In the genomic region with DNA sequence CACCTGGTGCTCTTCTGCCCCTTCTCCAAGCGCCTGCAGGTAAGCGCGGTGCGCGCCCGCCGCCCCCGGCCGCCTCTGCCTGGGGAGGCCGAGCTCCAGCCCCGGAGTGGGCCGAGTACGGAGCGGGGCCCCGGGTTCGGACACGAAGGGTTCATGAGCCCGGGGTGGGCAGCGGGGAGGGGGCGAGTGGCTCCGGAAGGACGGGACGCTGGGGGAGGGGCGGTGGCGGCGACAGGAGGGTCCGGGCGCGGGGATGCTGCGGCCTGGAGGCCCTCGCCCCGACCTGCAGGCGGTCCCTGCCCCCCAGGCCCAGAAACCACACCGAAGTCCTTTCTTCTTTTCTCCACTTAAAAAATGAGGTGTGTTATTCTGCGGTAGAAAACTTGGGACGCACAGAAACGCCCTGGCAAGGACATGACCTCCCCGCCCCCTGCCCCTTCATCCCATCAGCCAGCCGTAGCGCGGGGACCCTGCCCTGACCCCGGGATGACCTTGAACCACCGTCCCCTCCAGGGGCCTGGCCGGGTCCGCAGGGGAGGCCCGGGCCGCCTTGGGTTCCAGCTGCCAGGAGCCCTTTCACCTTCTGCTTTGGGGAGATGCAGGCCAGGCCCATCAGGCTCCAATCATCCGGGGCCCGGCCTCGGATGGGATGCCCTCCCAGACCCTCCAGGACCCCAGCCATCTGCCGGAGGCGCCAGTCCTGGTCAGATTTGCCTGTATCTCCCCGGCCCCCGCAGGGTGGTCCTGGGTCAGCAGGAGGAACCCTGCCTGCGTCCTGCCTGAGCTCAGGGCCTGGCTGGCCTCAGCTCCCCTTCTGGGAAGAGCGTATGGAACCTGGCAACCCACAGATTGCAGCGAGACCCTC, we compare ENCODE assay signal across 1 cellular context.
TF ChIP-seq lines count a peak whose summit lies in the region.

No MANE protein-coding gene starts in this region.

TF ChIP-seq in IMR-90, 13 proteins besides CTCF, POLR2A, EP300 and RAD21:
- TF ChIP-seq FOS (IDR thresholded peaks at IDR 0.05; ENCODE audit: low read depth, low read length) = no peak
- TF ChIP-seq CHD1 (IDR thresholded peaks at IDR 0.05; ENCODE audit: low read depth, low read length) = no peak
- no peak for TF ChIP-seq SMC3 (IDR thresholded peaks at IDR 0.05; ENCODE audit: low read depth, low read length)
- TF ChIP-seq MAZ (IDR thresholded peaks at IDR 0.05; ENCODE audit: borderline replicate concordance, low read depth, low read length) = no peak
- TF ChIP-seq, protein P1, sequence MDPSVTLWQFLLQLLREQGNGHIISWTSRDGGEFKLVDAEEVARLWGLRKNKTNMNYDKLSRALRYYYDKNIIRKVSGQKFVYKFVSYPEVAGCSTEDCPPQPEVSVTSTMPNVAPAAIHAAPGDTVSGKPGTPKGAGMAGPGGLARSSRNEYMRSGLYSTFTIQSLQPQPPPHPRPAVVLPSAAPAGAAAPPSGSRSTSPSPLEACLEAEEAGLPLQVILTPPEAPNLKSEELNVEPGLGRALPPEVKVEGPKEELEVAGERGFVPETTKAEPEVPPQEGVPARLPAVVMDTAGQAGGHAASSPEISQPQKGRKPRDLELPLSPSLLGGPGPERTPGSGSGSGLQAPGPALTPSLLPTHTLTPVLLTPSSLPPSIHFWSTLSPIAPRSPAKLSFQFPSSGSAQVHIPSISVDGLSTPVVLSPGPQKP (IDR thresholded peaks at IDR 0.05; ENCODE audit: borderline replicate concordance, low read depth, low read length) = no peak
- no peak for TF ChIP-seq MAFK (IDR thresholded peaks at IDR 0.05; ENCODE audit: low read depth, low read length)
- TF ChIP-seq, protein P2, sequence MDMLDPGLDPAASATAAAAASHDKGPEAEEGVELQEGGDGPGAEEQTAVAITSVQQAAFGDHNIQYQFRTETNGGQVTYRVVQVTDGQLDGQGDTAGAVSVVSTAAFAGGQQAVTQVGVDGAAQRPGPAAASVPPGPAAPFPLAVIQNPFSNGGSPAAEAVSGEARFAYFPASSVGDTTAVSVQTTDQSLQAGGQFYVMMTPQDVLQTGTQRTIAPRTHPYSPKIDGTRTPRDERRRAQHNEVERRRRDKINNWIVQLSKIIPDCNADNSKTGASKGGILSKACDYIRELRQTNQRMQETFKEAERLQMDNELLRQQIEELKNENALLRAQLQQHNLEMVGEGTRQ (IDR thresholded peaks at IDR 0.05; ENCODE audit: low read depth, low read length) = no peak
- TF ChIP-seq RFX5 (IDR thresholded peaks at IDR 0.05; ENCODE audit: low read depth, low read length) = no peak
- no peak for TF ChIP-seq BHLHE40 (IDR thresholded peaks at IDR 0.05; ENCODE audit: low read depth, low read length)
- no peak for TF ChIP-seq CEBPB (IDR thresholded peaks at IDR 0.05; ENCODE audit: low read depth, low read length)
- TF ChIP-seq MXI1 (IDR thresholded peaks at IDR 0.05; ENCODE audit: borderline replicate concordance, low read depth, low read length) = no peak
- TF ChIP-seq NFE2L2 (IDR thresholded peaks at IDR 0.05; ENCODE audit: low read depth, low read length) = no peak
- TF ChIP-seq RCOR1 (IDR thresholded peaks at IDR 0.05; ENCODE audit: insufficient replicate concordance, low read length) = no peak
TF ChIP-seq in IMR-90: peak in this region for 0.
